1 cellular context compared by ENCODE assay signal in genomic region chr11:95711945-95712221, GRCh38.
TF ChIP-seq lines count a peak whose summit lies in the region.

No MANE protein-coding gene starts in this region.

TF ChIP-seq in GM23338, 12 proteins besides CTCF, POLR2A, EP300 and RAD21 (continued from another document):
- TF ChIP-seq ZNF462 (CRISPR knock-in tag; IDR thresholded peaks at IDR 0.05) (no peak), STAT1 (IDR thresholded peaks at IDR 0.05; ENCODE audit: unreplicated experiment) (no peak), EZH2 (IDR thresholded peaks at IDR 0.05; ENCODE audit: low read depth, unreplicated experiment) (no peak), NANOG (IDR thresholded peaks at IDR 0.05; ENCODE audit: borderline replicate concordance) (no peak), ZNF114 (CRISPR knock-in tag; IDR thresholded peaks at IDR 0.05) (no peak), ZNF331 (CRISPR knock-in tag; IDR thresholded peaks at IDR 0.05; ENCODE audit: low read depth) (no peak), JUNB (IDR thresholded peaks at IDR 0.05; ENCODE audit: unreplicated experiment) (no peak)
- TF ChIP-seq, protein P1, sequence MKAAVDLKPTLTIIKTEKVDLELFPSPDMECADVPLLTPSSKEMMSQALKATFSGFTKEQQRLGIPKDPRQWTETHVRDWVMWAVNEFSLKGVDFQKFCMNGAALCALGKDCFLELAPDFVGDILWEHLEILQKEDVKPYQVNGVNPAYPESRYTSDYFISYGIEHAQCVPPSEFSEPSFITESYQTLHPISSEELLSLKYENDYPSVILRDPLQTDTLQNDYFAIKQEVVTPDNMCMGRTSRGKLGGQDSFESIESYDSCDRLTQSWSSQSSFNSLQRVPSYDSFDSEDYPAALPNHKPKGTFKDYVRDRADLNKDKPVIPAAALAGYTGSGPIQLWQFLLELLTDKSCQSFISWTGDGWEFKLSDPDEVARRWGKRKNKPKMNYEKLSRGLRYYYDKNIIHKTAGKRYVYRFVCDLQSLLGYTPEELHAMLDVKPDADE (IDR thresholded peaks at IDR 0.05) = no peak
